1 cellular context compared by ENCODE assay signal in genomic region chr4:121869841-121870822, GRCh38.
A peak's percentile ranks its signal among the peaks of the same experiment; 100 is the strongest.
TF ChIP-seq lines count a peak whose summit lies in the region.

BBS7 (minus strand) TSS chr4:121870474; CDS start chr4:121870313, 161 bp downstream.

TF ChIP-seq in GM12878, 131 proteins besides CTCF, POLR2A, EP300 and RAD21 (continued from another document and continues in another):
- TF ChIP-seq TCF3 (IDR thresholded peaks at IDR 0.05; ENCODE audit: borderline replicate concordance, insufficient read depth, low read depth, low read length), result no peak
- no peak for TF ChIP-seq USF2 (IDR thresholded peaks at IDR 0.05; ENCODE audit: borderline replicate concordance, low read depth, low read length)
- no peak for TF ChIP-seq ZNF274 (IDR thresholded peaks at IDR 0.05; ENCODE audit: insufficient read depth, insufficient read length)
- TF ChIP-seq NKRF (conservative IDR thresholded peaks at IDR 0.05), result peak; percentile 42; the same call in 1 of the 2 replicates
- no peak for TF ChIP-seq MEF2A (IDR thresholded peaks at IDR 0.05; ENCODE audit: insufficient read depth, low read depth, low read length)
- no peak for TF ChIP-seq SMARCA5 (IDR thresholded peaks at IDR 0.05)
- no peak for TF ChIP-seq BRCA1 (IDR thresholded peaks at IDR 0.05; ENCODE audit: low read depth, low read length)
- TF ChIP-seq RAD51 (IDR thresholded peaks at IDR 0.05), result no peak
- TF ChIP-seq POLR2AphosphoS2 (IDR thresholded peaks at IDR 0.05; ENCODE audit: low read depth, low read length), result 0 out of 2 replicates have a peak, but pooled peaks have one; percentile 65
- TF ChIP-seq BACH1 (IDR thresholded peaks at IDR 0.05; ENCODE audit: borderline replicate concordance), result no peak
- no peak for TF ChIP-seq SUPT20H (IDR thresholded peaks at IDR 0.05; ENCODE audit: borderline replicate concordance, control insufficient read depth, low read depth, low read length)
- no peak for TF ChIP-seq CBX5 (IDR thresholded peaks at IDR 0.05; ENCODE audit: low read depth)
- no peak for TF ChIP-seq USF1 (IDR thresholded peaks at IDR 0.05; ENCODE audit: borderline replicate concordance, extremely low read length, insufficient read depth, low read depth, low read length)
- TF ChIP-seq PKNOX1 (IDR thresholded peaks at IDR 0.05), result peak; percentile 76
- no peak for TF ChIP-seq PAX5 (IDR thresholded peaks at IDR 0.05; ENCODE audit: borderline replicate concordance, low read depth, low read length)
- no peak for TF ChIP-seq NR2C2 (IDR thresholded peaks at IDR 0.05; ENCODE audit: borderline replicate concordance, control insufficient read depth, insufficient read length, low read depth)
- TF ChIP-seq ZNF592 (IDR thresholded peaks at IDR 0.05), result no peak
- TF ChIP-seq MTA2 (IDR thresholded peaks at IDR 0.05; ENCODE audit: low read depth), result no peak
- TF ChIP-seq ASH2L (IDR thresholded peaks at IDR 0.05; ENCODE audit: borderline replicate concordance, low read depth), result no peak
- no peak for TF ChIP-seq SPI1 (IDR thresholded peaks at IDR 0.05; ENCODE audit: borderline replicate concordance, insufficient read depth, low read depth, low read length)
- peak; percentile 44 to 74; a peak in 1 of 4 replicates for TF ChIP-seq SRF (IDR thresholded peaks at IDR 0.05; ENCODE audit: low read depth in 2 of 2, low read length in 2 of 2)
- no peak for TF ChIP-seq NFIC (IDR thresholded peaks at IDR 0.05; ENCODE audit: low read depth, low read length)
- TF ChIP-seq MYB (IDR thresholded peaks at IDR 0.05; ENCODE audit: borderline replicate concordance, low read depth, low read length), result no peak
- TF ChIP-seq RBBP5 (conservative IDR thresholded peaks at IDR 0.05), result no peak
- peak; percentile 22 for TF ChIP-seq SP1 (IDR thresholded peaks at IDR 0.05; ENCODE audit: low read depth, low read length)
- TF ChIP-seq TCF12 (IDR thresholded peaks at IDR 0.05; ENCODE audit: low read depth, low read length), result no peak
- TF ChIP-seq IRF3 (IDR thresholded peaks at IDR 0.05), result no peak
- no peak for TF ChIP-seq ZNF622 (IDR thresholded peaks at IDR 0.05)
- TF ChIP-seq POLR2AphosphoS5 (IDR thresholded peaks at IDR 0.05; ENCODE audit: low read length), result peak; percentile 65; the same call in 1 of the 2 replicates
- TF ChIP-seq NRF1 (conservative IDR thresholded peaks at IDR 0.05; ENCODE audit: low read depth, low read length), result no peak
- no peak for TF ChIP-seq CEBPB (IDR thresholded peaks at IDR 0.05; ENCODE audit: borderline replicate concordance in 1 of 2, low read depth in 2 of 2, low read length in 2 of 2)
- TF ChIP-seq KDM1A (IDR thresholded peaks at IDR 0.05; ENCODE audit: borderline replicate concordance), result no peak
- TF ChIP-seq ELK1 (IDR thresholded peaks at IDR 0.05; ENCODE audit: low read depth, low read length), result no peak
- no peak for TF ChIP-seq SMC3 (IDR thresholded peaks at IDR 0.05; ENCODE audit: borderline replicate concordance, low read length)
- peak; percentile 55; the same call in 1 of the 2 replicates for TF ChIP-seq DPF2 (IDR thresholded peaks at IDR 0.05)
- no peak for TF ChIP-seq ATF3 (IDR thresholded peaks at IDR 0.05; ENCODE audit: borderline replicate concordance, extremely low read depth, low read depth, low read length)
- no peak for TF ChIP-seq CUX1 (IDR thresholded peaks at IDR 0.05; ENCODE audit: insufficient replicate concordance, low read depth, low read length)
- no peak for TF ChIP-seq RUNX3 (IDR thresholded peaks at IDR 0.05; ENCODE audit: low read length)
- TF ChIP-seq RB1 (IDR thresholded peaks at IDR 0.05; ENCODE audit: borderline replicate concordance), result no peak
- no peak for TF ChIP-seq HSF1 (IDR thresholded peaks at IDR 0.05; ENCODE audit: low read depth, low read length)
